11 cellular contexts compared by ENCODE assay signal in the genomic region with DNA sequence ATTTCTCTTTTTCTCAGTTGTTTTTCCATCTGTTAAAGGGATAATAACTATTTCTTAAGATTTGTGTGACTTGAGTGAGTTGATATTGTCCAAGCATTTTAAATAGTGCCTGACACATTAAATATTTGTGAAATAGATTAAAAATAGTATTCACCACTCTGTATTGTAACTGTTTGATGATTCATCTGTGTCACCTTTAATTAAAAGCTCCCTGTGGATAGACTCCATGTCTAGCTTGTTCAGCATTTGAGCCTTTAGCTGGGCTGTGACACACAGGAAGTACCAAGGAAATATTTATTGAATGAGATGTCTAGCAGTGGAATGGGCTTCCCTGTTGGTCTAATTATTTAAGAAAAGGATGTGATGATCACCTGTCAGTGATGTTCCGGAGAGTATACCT. TPM values are rescaled to one million over a fixed set of nuclear protein-coding genes. Genes with fewer than 3 reads are reported as not detected.
DNase-seq lines count a peak whose midpoint lies in the region; ATAC-seq and TF ChIP-seq lines count a peak whose summit lies in the region.
"Had no signal": no experiment of that assay in that cellular context is flagged by ENCODE, and none has a peak within 500 bp of the region (broad histone marks: within the 10 kb centered on the region; RNA-seq: fewer than 3 reads in every experiment).

No MANE protein-coding gene starts in this region.

- H3K4me3 Mint-ChIP-seq in activated CD4-positive, alpha-beta memory T cell treated with anti-CD3 and anti-CD28 coated beads for 36 hours: no peak overlapping the region
- H3K4me3 Mint-ChIP-seq in activated CD4-positive, alpha-beta memory T cell treated with anti-CD3 and anti-CD28 coated beads, Interleukin-2, amount 10 ng/mL, durations not matched to agents 7 days and 5 days: no peak overlapping the region

- TF ChIP-seq CTCF in tibial artery (IDR thresholded peaks at IDR 0.05): no peak

- peaks cover 34% of the 10 kb centered on the region for H3K4me1 Mint-ChIP-seq in activated CD4-positive, alpha-beta memory T cell treated with anti-CD3 and anti-CD28 coated beads for 36 hours (ENCODE audit: low read depth)
- peaks cover 34% of the 10 kb centered on the region for H3K4me1 Mint-ChIP-seq in activated CD4-positive, alpha-beta memory T cell treated with anti-CD3 and anti-CD28 coated beads, Interleukin-2, amount 10 ng/mL, durations not matched to agents 7 days and 5 days

- peak overlapping the region; percentile 93 for H3K27ac Mint-ChIP-seq in activated CD4-positive, alpha-beta memory T cell treated with anti-CD3 and anti-CD28 coated beads for 36 hours
- no peak overlapping the region for H3K27ac Mint-ChIP-seq in activated CD4-positive, alpha-beta memory T cell treated with anti-CD3 and anti-CD28 coated beads, Interleukin-2, amount 10 ng/mL, durations not matched to agents 7 days and 5 days

- H3K27me3 Mint-ChIP-seq in activated CD4-positive, alpha-beta memory T cell treated with anti-CD3 and anti-CD28 coated beads for 36 hours: no peaks in the 10 kb centered on the region
- no peaks in the 10 kb centered on the region for H3K27me3 Mint-ChIP-seq in activated CD4-positive, alpha-beta memory T cell treated with anti-CD3 and anti-CD28 coated beads, Interleukin-2, amount 10 ng/mL, durations not matched to agents 7 days and 5 days

- H3K4me1 ChIP-seq in tibial artery: peaks cover 0 to 28% (median 5%) of the 10 kb centered on the region in 4 donors
- H3K4me1 ChIP-seq: BLaER1 had no signal

- H3K36me3 Mint-ChIP-seq in activated CD4-positive, alpha-beta memory T cell treated with anti-CD3 and anti-CD28 coated beads for 36 hours: no peaks in the 10 kb centered on the region
- H3K36me3 Mint-ChIP-seq in activated CD4-positive, alpha-beta memory T cell treated with anti-CD3 and anti-CD28 coated beads, Interleukin-2, amount 10 ng/mL, durations not matched to agents 7 days and 5 days (ENCODE audit: low read depth): no peaks in the 10 kb centered on the region

- peak overlapping the region; percentile 86 to 93 for H3K27ac ChIP-seq in tibial artery
- H3K27ac ChIP-seq: BLaER1 had no signal

- intact Hi-C loops in activated CD4-positive, alpha-beta memory T cell treated with anti-CD3 and anti-CD28 coated beads for 36 hours (cut with micrococcal nuclease): no loop called here
- intact Hi-C loops in tibial artery (cut with DNase I; ENCODE audit: low total_unique reads): no loop called here

- H3K27me3 ChIP-seq in tibial artery: no peaks in the 10 kb centered on the region
- H3K27me3 ChIP-seq: BLaER1 had no signal

- CTCF ChIA-PET in activated CD4-positive, alpha-beta memory T cell treated with anti-CD3 and anti-CD28 coated beads for 36 hours (lab: Charles Lee): no interaction called here
- CTCF ChIA-PET in activated CD4-positive, alpha-beta memory T cell treated with anti-CD3 and anti-CD28 coated beads, Interleukin-2, amount 10 ng/mL, durations not matched to agents 7 days and 5 days (lab: Charles Lee): interaction anchor here (3.9 kb wide), 1 partner anchor 91 kb away, joined by 29 read pairs; the partner anchor contains the start of gene GLIPR1

- H3K9me3 ChIP-seq in tibial artery: no peaks in the 10 kb centered on the region

- POLR2A ChIA-PET in activated CD4-positive, alpha-beta memory T cell treated with anti-CD3 and anti-CD28 coated beads for 36 hours (lab: Charles Lee): no interaction called here
- POLR2A ChIA-PET in activated CD4-positive, alpha-beta memory T cell treated with anti-CD3 and anti-CD28 coated beads, Interleukin-2, amount 10 ng/mL, durations not matched to agents 7 days and 5 days (lab: Charles Lee): interaction anchor here (1.0 kb wide), 1 partner anchor 41 kb away, joined by 3 read pairs; no protein-coding TSS in a partner anchor

- H3K36me3 ChIP-seq in tibial artery: no peaks in the 10 kb centered on the region
- H3K36me3 ChIP-seq: BLaER1 had no signal

- ATAC-seq in SK-N-SH treated with all-trans-retinoic acid at 6 μM for 48 hours: peak; percentile 66

- H3K4me3 ChIP-seq in tibial artery: peak overlapping the region in 1 of 2 donors; percentile 69
- H3K4me3 ChIP-seq: BLaER1 had no signal

- no peak for DNase-seq in activated CD4-positive, alpha-beta memory T cell treated with anti-CD3 and anti-CD28 coated beads for 36 hours
- DNase-seq in activated CD4-positive, alpha-beta memory T cell treated with anti-CD3 and anti-CD28 coated beads, Interleukin-2, amount 10 ng/mL, durations not matched to agents 7 days and 5 days: no peak
- DNase-seq in globus pallidus (ENCODE audit: low spot score): peak; percentile 6
- no peak for DNase-seq in tibial artery
- no peak for DNase-seq in activated T-cell treated with anti-CD3 and anti-CD28 coated beads, Interleukin-2, amount 50 U/mL, for 1 hour
- DNase-seq in SIG-M5 (lab: John Stamatoyannopoulos, UW): no peak
- DNase-seq in NCI-H2227 (lab: John Stamatoyannopoulos, UW; ENCODE audit: unreplicated experiment): no peak
- DNase-seq: NCI-H1092; stimulated activated CD4-positive, alpha-beta T cell treated with anti-CD3 and anti-CD28 coated beads, Interleukin-4, amount 100 ng/mL, for 4 hours had no signal

- peaks cover 4% of the 10 kb centered on the region for H3K9me3 Mint-ChIP-seq in activated CD4-positive, alpha-beta memory T cell treated with anti-CD3 and anti-CD28 coated beads for 36 hours
- H3K9me3 Mint-ChIP-seq in activated CD4-positive, alpha-beta memory T cell treated with anti-CD3 and anti-CD28 coated beads, Interleukin-2, amount 10 ng/mL, durations not matched to agents 7 days and 5 days: no peaks in the 10 kb centered on the region

TF ChIP-seq in SK-N-SH treated with all-trans-retinoic acid at 6 μM for 48 hours, 23 proteins besides CTCF, POLR2A, EP300 and RAD21 (continues in another document):
- TF ChIP-seq CSDC2 (CRISPR knock-in tag; IDR thresholded peaks at IDR 0.05) (no peak), BACH2 (CRISPR knock-in tag; IDR thresholded peaks at IDR 0.05; ENCODE audit: borderline replicate concordance) (no peak), ZFP30 (CRISPR knock-in tag; IDR thresholded peaks at IDR 0.05) (no peak), ESRRG (CRISPR knock-in tag; IDR thresholded peaks at IDR 0.05) (no peak), SNAI2 (CRISPR knock-in tag; IDR thresholded peaks at IDR 0.05) (no peak), TOX (CRISPR knock-in tag; IDR thresholded peaks at IDR 0.05; ENCODE audit: borderline replicate concordance) (no peak), ISL1 (CRISPR knock-in tag; IDR thresholded peaks at IDR 0.05) (peak; percentile 66), TCF4 (CRISPR knock-in tag; IDR thresholded peaks at IDR 0.05; ENCODE audit: borderline replicate concordance) (peak; percentile 29; the same call in 1 of the 2 replicates), ZC3H10 (CRISPR knock-in tag; IDR thresholded peaks at IDR 0.05) (peak; percentile 49; the same call in 1 of the 2 replicates), TSHZ2 (CRISPR knock-in tag; IDR thresholded peaks at IDR 0.05) (no peak), ZNF8 (CRISPR knock-in tag; IDR thresholded peaks at IDR 0.05) (no peak), ZNF565 (CRISPR knock-in tag; conservative IDR thresholded peaks at IDR 0.05; ENCODE audit: low read depth) (no peak)
- TF ChIP-seq, protein P1, sequence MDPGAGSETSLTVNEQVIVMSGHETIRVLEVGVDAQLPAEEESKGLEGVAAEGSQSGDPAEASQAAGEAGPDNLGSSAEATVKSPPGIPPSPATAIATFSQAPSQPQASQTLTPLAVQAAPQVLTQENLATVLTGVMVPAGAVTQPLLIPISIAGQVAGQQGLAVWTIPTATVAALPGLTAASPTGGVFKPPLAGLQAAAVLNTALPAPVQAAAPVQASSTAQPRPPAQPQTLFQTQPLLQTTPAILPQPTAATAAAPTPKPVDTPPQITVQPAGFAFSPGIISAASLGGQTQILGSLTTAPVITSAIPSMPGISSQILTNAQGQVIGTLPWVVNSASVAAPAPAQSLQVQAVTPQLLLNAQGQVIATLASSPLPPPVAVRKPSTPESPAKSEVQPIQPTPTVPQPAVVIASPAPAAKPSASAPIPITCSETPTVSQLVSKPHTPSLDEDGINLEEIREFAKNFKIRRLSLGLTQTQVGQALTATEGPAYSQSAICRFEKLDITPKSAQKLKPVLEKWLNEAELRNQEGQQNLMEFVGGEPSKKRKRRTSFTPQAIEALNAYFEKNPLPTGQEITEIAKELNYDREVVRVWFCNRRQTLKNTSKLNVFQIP (CRISPR knock-in tag; IDR thresholded peaks at IDR 0.05; ENCODE audit: borderline replicate concordance, low read depth): no peak

RNA-seq across cellular contexts. Expression of gene GLIPR1L2, which starts 1.8 kb away (rescaled TPM):
- total RNA-seq in activated CD4-positive, alpha-beta memory T cell treated with anti-CD3 and anti-CD28 coated beads for 36 hours: under 1 TPM; 0.17 to 0.24 TPM
- under 1 TPM in 1 of 2 experiments, not detected in 1; 0.35 TPM for total RNA-seq in activated CD4-positive, alpha-beta memory T cell treated with anti-CD3 and anti-CD28 coated beads, Interleukin-2, amount 10 ng/mL, durations not matched to agents 7 days and 5 days

RNA-seq across cellular contexts. Expression of gene GLIPR1L1, which starts 54.6 kb away (rescaled TPM):
- not detected for total RNA-seq in activated CD4-positive, alpha-beta memory T cell treated with anti-CD3 and anti-CD28 coated beads for 36 hours
- total RNA-seq in activated CD4-positive, alpha-beta memory T cell treated with anti-CD3 and anti-CD28 coated beads, Interleukin-2, amount 10 ng/mL, durations not matched to agents 7 days and 5 days: not detected

RNA-seq across cellular contexts. Expression of gene CAPS2, which starts 58.9 kb away (rescaled TPM):
- total RNA-seq in activated CD4-positive, alpha-beta memory T cell treated with anti-CD3 and anti-CD28 coated beads for 36 hours: 1 to 10 TPM; 2.1 to 2.7 TPM
- 1 to 10 TPM; 3.6 to 4.1 TPM for total RNA-seq in activated CD4-positive, alpha-beta memory T cell treated with anti-CD3 and anti-CD28 coated beads, Interleukin-2, amount 10 ng/mL, durations not matched to agents 7 days and 5 days
